Comparison of ENCODE assay signal across 1 cellular context in the genomic region with DNA sequence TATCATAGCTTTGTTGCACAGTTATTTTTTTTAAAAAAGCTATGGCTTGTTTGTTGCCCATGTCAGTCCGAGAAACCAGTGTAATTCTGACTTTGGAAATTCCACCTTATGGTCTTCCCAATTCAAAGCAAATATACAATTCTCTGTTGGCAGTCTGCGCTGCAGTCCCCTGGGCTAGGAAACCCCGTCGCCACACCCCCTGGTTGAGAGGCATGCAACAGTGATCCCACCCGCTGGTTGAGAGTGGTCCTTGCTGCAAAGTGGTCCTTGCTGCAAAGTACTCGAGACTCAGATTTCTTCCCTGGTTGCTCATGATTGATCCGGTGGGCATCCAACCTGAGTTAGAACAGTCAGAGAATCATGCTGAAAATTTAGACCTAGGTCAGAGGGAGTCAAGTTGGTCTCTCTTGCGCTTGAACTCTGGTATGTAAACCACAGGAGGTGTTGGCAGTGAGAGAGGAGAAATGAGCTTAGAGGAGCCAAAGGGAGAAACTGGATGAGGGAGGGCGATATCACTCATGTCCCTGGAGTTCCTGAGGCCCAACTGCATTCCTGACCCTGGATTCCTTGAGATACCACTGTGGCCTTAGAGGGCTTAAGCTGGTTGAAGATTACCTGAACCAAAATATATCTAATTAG.
TF ChIP-seq lines count a peak whose summit lies in the region.

No MANE protein-coding gene starts in this region.

TF ChIP-seq in H1, 55 proteins besides CTCF, POLR2A, EP300 and RAD21:
- TF ChIP-seq CHD1 (IDR thresholded peaks at IDR 0.05; ENCODE audit: low read depth, low read length) (no peak), SIN3A (conservative IDR thresholded peaks at IDR 0.05 in 1 of 2, IDR thresholded peaks at IDR 0.05 in 1 of 2; ENCODE audit: low read depth in 1 of 2, low read length in 2 of 2) (no peak), TBP (IDR thresholded peaks at IDR 0.05; ENCODE audit: low read depth, low read length) (no peak), RXRA (IDR thresholded peaks at IDR 0.05; ENCODE audit: insufficient read depth, low read depth, low read length) (no peak), TCF12 (IDR thresholded peaks at IDR 0.05; ENCODE audit: low read depth, low read length) (no peak), HDAC6 (IDR thresholded peaks at IDR 0.05; ENCODE audit: low read depth, low read length) (no peak), ZNF274 (IDR thresholded peaks at IDR 0.05; ENCODE audit: borderline replicate concordance, extremely low read depth, low read length) (no peak), BCL11A (IDR thresholded peaks at IDR 0.05; ENCODE audit: low read depth in 2 of 2, low read length in 2 of 2) (no peak), BACH1 (IDR thresholded peaks at IDR 0.05; ENCODE audit: low read length) (no peak)
- TF ChIP-seq, protein P1, sequence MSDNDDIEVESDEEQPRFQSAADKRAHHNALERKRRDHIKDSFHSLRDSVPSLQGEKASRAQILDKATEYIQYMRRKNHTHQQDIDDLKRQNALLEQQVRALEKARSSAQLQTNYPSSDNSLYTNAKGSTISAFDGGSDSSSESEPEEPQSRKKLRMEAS (IDR thresholded peaks at IDR 0.05) = no peak
- TF ChIP-seq, protein P2, sequence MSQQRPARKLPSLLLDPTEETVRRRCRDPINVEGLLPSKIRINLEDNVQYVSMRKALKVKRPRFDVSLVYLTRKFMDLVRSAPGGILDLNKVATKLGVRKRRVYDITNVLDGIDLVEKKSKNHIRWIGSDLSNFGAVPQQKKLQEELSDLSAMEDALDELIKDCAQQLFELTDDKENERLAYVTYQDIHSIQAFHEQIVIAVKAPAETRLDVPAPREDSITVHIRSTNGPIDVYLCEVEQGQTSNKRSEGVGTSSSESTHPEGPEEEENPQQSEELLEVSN (IDR thresholded peaks at IDR 0.05) = no peak
- TF ChIP-seq, protein P3, sequence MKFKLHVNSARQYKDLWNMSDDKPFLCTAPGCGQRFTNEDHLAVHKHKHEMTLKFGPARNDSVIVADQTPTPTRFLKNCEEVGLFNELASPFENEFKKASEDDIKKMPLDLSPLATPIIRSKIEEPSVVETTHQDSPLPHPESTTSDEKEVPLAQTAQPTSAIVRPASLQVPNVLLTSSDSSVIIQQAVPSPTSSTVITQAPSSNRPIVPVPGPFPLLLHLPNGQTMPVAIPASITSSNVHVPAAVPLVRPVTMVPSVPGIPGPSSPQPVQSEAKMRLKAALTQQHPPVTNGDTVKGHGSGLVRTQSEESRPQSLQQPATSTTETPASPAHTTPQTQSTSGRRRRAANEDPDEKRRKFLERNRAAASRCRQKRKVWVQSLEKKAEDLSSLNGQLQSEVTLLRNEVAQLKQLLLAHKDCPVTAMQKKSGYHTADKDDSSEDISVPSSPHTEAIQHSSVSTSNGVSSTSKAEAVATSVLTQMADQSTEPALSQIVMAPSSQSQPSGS (IDR thresholded peaks at IDR 0.05; ENCODE audit: low read length) = no peak
- TF ChIP-seq, protein P4, sequence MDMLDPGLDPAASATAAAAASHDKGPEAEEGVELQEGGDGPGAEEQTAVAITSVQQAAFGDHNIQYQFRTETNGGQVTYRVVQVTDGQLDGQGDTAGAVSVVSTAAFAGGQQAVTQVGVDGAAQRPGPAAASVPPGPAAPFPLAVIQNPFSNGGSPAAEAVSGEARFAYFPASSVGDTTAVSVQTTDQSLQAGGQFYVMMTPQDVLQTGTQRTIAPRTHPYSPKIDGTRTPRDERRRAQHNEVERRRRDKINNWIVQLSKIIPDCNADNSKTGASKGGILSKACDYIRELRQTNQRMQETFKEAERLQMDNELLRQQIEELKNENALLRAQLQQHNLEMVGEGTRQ (IDR thresholded peaks at IDR 0.05; ENCODE audit: low read length) = no peak
